In genomic region chr11:69814902-69815301, GRCh38 we compare ENCODE assay signal across 9 cellular contexts. TPM values are rescaled to one million over a fixed set of nuclear protein-coding genes. Genes with fewer than 3 reads are reported as not detected.
"Had no signal": no experiment of that assay in that cellular context is flagged by ENCODE, and none has a peak within 500 bp of the region (broad histone marks: within the 10 kb centered on the region; RNA-seq: fewer than 3 reads in every experiment).

No MANE protein-coding gene starts in this region.

- H2AFZ ChIP-seq: GM23248 had no signal

- H3K9me3 ChIP-seq: HAP-1 had no signal

- H3K4me3 ChIP-seq: GM23248, HAP-1, K562 had no signal

- H3K4me1 ChIP-seq: HAP-1 had no signal

- DNase-seq: GM23248, GOT3, H7 had no signal

- H3K36me3 ChIP-seq: HAP-1 had no signal

- H3K27ac ChIP-seq: GM23248 had no signal

- ATAC-seq: HCT116, HepG2, K562 had no signal

- FAIRE-seq: HepG2, K562 had no signal

RNA-seq across cellular contexts. Expression of gene FGF3, which starts 4.3 kb away (rescaled TPM):
- total RNA-seq: GM23248, H4, H7, HepG2, K562 had no signal

RNA-seq across cellular contexts. Expression of gene FGF4, which starts 39.8 kb away (rescaled TPM):
- total RNA-seq: GM23248, HepG2, HT-29, K562 had no signal
